Comparison of ENCODE assay signal across 8 cellular contexts in genomic region chr16:57576429-57576870, GRCh38. TPM values are rescaled to one million over a fixed set of nuclear protein-coding genes. Genes with fewer than 3 reads are reported as not detected.
DNase-seq lines count a peak whose midpoint lies in the region; ATAC-seq lines count a peak whose summit lies in the region.

No MANE protein-coding gene starts in this region.

- in situ Hi-C loops in SK-MEL-5 (cut with HindIII; ENCODE audit: low pct_unique_long_range_greater_than_20kb, low sequenced_read_pairs) = no loop called here

- peaks cover 2% of the 10 kb centered on the region; the same call in 1 of the 2 replicates for H3K27me3 ChIP-seq in MG63

- intact Hi-C loops in posterior cingulate gyrus (cut with DNase I) = loop anchor here (10.0 kb wide), 1 partner anchor 298 kb away; no protein-coding TSS in a partner anchor

- ATAC-seq in GM21381 (IDR thresholded peaks at IDR 0.05; ENCODE audit: unreplicated experiment) = peak; percentile 78

- no peaks in the 10 kb centered on the region for H3K9me3 ChIP-seq in MG63

- H3K36me3 ChIP-seq in MG63 = no peaks in the 10 kb centered on the region

- peak; percentile 69 for DNase-seq in COLO668 (lab: John Stamatoyannopoulos, UW; ENCODE audit: unreplicated experiment)
- peak; percentile 56 for DNase-seq in MG63
- DNase-seq in SK-MEL-5 (ENCODE audit: low read depth, low spot score) = peak; percentile 69
- peak; percentile 49 to 80 (median 75) for DNase-seq in activated naive CD4-positive, alpha-beta T cell (lab: John Stamatoyannopoulos, UW)
- DNase-seq in glomerular endothelial cell (ENCODE audit: extremely low read depth, low read depth, low spot score) = peak; percentile 27
- peak; percentile 61 to 96 (median 82) for DNase-seq in posterior cingulate gyrus
- peak; percentile 79 for DNase-seq in ureter (ENCODE audit: low spot score)

- H3K4me3 ChIP-seq in MG63 = no peak overlapping the region

RNA-seq across cellular contexts. Expression of gene ADGRG5, which starts 34.0 kb away (rescaled TPM):
- not detected in 2 replicates for total RNA-seq in MG63 (2014; rRNA removed; shearing (Covaris generic); ENCODE audit: low replicate concordance)
- not detected in 2 replicates for total RNA-seq in SK-MEL-5 (2014; rRNA removed; shearing (Covaris generic))
- 0.06 TPM in 1 of 2 replicates, not detected in the other for polyA plus RNA-seq in SK-MEL-5 (2015; cell fraction: cytosol; rRNA removed)
- not detected in 2 replicates for polyA plus RNA-seq in SK-MEL-5 (2015; cell fraction: nucleus; rRNA removed)
- total RNA-seq in glomerular endothelial cell = not detected in 2 replicates
- 0.75 TPM for total RNA-seq in ureter

RNA-seq across cellular contexts. Expression of gene CCDC102A, which starts 40.1 kb away (rescaled TPM):
- total RNA-seq in MG63 (2014; rRNA removed; shearing (Covaris generic); ENCODE audit: low replicate concordance) = 33.1 and 34.6 TPM in 2 replicates
- total RNA-seq in SK-MEL-5 (2014; rRNA removed; shearing (Covaris generic)) = 8.9 and 10.5 TPM in 2 replicates
- polyA plus RNA-seq in SK-MEL-5 (2015; cell fraction: cytosol; rRNA removed) = 10.6 and 13.7 TPM in 2 replicates
- 2.5 and 2.7 TPM in 2 replicates for polyA plus RNA-seq in SK-MEL-5 (2015; cell fraction: nucleus; rRNA removed)
- total RNA-seq in glomerular endothelial cell (22.6 and 25.1 TPM in 2 replicates), ureter (4.6 TPM)

RNA-seq across cellular contexts. Expression of gene ADGRG1, which starts 52.0 kb away (rescaled TPM):
- 1.4 and 1.6 TPM in 2 replicates for total RNA-seq in MG63 (2014; rRNA removed; shearing (Covaris generic); ENCODE audit: low replicate concordance)
- total RNA-seq in SK-MEL-5 (2014; rRNA removed; shearing (Covaris generic)) = 14.4 and 17.3 TPM in 2 replicates
- 132 and 148 TPM in 2 replicates for polyA plus RNA-seq in SK-MEL-5 (2015; cell fraction: cytosol; rRNA removed)
- polyA plus RNA-seq in SK-MEL-5 (2015; cell fraction: nucleus; rRNA removed) = 51.5 and 52.0 TPM in 2 replicates
- 129 and 222 TPM in 2 replicates for total RNA-seq in glomerular endothelial cell
- 201 TPM for total RNA-seq in ureter

Comparison
In these comparisons a context has a peak if more than half of its experiments do, and no peak if none do; other contexts are left out.
1. DNase-seq: peak in every context shown above with its lines; median percentile 82 in posterior cingulate gyrus; 79 in ureter; 75 in activated naive CD4-positive, alpha-beta T cell; 69 in COLO668; 69 in SK-MEL-5; 56 in MG63; 27 in glomerular endothelial cell.